ENCODE assay signal across 1 cellular context in the genomic region with DNA sequence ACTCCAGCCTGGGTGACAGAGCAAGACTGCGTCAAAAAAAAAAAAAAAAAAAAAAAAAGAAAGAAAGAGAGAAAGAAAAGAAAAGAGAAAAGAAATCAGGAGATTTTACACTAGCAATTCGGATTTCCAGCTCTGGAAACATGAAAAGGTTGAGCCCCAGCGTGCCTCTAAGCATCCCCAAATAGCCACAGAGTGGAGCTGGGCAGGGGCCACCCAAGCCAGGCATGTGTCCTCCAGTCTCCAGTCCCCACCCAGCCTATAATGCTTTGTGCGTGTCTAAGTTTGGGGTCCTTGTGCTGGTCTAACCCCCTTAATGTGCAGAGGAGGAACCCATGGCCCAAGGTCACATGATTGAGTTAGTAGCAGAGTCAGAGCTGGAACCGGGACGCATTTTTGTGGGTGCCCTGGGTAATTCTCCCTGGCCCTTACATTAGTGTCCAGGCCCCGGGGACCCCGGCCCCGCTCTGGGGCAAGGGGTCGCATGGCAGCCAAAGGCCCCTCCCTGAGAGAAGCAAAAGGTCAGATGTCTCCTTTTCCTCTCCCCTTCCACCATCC.
TF ChIP-seq lines count a peak whose summit lies in the region.

No MANE protein-coding gene starts in this region.

TF ChIP-seq in HCT116, 20 proteins besides CTCF, POLR2A, EP300 and RAD21 (continued from another document):
- TF ChIP-seq, protein P1, sequence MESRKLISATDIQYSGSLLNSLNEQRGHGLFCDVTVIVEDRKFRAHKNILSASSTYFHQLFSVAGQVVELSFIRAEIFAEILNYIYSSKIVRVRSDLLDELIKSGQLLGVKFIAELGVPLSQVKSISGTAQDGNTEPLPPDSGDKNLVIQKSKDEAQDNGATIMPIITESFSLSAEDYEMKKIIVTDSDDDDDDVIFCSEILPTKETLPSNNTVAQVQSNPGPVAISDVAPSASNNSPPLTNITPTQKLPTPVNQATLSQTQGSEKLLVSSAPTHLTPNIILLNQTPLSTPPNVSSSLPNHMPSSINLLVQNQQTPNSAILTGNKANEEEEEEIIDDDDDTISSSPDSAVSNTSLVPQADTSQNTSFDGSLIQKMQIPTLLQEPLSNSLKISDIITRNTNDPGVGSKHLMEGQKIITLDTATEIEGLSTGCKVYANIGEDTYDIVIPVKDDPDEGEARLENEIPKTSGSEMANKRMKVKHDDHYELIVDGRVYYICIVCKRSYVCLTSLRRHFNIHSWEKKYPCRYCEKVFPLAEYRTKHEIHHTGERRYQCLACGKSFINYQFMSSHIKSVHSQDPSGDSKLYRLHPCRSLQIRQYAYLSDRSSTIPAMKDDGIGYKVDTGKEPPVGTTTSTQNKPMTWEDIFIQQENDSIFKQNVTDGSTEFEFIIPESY (IDR thresholded peaks at IDR 0.05; ENCODE audit: extremely low read depth, insufficient replicate concordance, low read length), result no peak
- TF ChIP-seq ZNF274 (IDR thresholded peaks at IDR 0.05; ENCODE audit: low read depth, low read length) (no peak), CEBPB (IDR thresholded peaks at IDR 0.05; ENCODE audit: low read depth) (no peak), SRF (IDR thresholded peaks at IDR 0.05; ENCODE audit: low read depth) (no peak), YY1 (IDR thresholded peaks at IDR 0.05; ENCODE audit: extremely low read depth, insufficient replicate concordance, low read depth, low read length) (no peak), EGR1 (IDR thresholded peaks at IDR 0.05; ENCODE audit: low read depth) (no peak), CBX3 (IDR thresholded peaks at IDR 0.05; ENCODE audit: low read depth) (no peak), TCF7L2 (IDR thresholded peaks at IDR 0.05; ENCODE audit: borderline replicate concordance, extremely low read depth, insufficient read depth, insufficient read length) (no peak), EZH2phosphoT487 (IDR thresholded peaks at IDR 0.05; ENCODE audit: borderline replicate concordance) (no peak), POLR2AphosphoS5 (IDR thresholded peaks at IDR 0.05; ENCODE audit: low read depth, low read length) (no peak), SP1 (IDR thresholded peaks at IDR 0.05; ENCODE audit: low read depth) (no peak), SIN3A (IDR thresholded peaks at IDR 0.05; ENCODE audit: low read depth) (no peak)
- TF ChIP-seq, protein P2, sequence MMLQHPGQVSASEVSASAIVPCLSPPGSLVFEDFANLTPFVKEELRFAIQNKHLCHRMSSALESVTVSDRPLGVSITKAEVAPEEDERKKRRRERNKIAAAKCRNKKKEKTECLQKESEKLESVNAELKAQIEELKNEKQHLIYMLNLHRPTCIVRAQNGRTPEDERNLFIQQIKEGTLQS (IDR thresholded peaks at IDR 0.05), result no peak
